ENCODE assay signal across 1 cellular context in the genomic region with DNA sequence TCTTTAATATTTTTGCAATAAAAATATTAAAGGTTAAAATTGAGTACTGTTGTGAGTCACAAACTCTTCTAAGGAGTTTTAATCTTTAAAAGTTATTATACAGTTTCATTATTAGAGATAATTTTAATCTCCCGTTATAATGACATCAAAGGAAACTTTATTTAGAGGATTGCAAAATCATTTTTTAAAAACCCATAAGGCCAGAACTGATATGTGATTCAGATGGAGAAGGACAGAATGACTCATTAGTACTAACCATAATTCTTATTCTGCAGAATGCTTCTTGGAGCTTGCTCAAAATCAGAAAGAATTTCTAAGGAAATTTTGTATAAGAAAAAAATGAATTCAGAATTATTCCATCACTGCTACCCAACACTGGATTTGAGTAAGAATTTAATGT.
A peak's percentile ranks its signal among the peaks of the same experiment; 100 is the strongest.
TF ChIP-seq lines count a peak whose summit lies in the region.

No MANE protein-coding gene starts in this region.

TF ChIP-seq in A549, 52 proteins besides CTCF, POLR2A, EP300 and RAD21 (continued from another document):
- TF ChIP-seq ZNF302 (CRISPR knock-in tag; IDR thresholded peaks at IDR 0.05): no peak
- no peak for TF ChIP-seq FOSB (CRISPR knock-in tag; IDR thresholded peaks at IDR 0.05)
- TF ChIP-seq ZC3H11A (IDR thresholded peaks at IDR 0.05): no peak
- TF ChIP-seq JUNB (IDR thresholded peaks at IDR 0.05): 0 out of 2 replicates have a peak, but pooled peaks have one; percentile 35
- no peak for TF ChIP-seq SREBF2 (IDR thresholded peaks at IDR 0.05)
- TF ChIP-seq ZFP36 (IDR thresholded peaks at IDR 0.05; ENCODE audit: borderline replicate concordance, partially characterized antibody): no peak
